1 cellular context compared by ENCODE assay signal in the genomic region with DNA sequence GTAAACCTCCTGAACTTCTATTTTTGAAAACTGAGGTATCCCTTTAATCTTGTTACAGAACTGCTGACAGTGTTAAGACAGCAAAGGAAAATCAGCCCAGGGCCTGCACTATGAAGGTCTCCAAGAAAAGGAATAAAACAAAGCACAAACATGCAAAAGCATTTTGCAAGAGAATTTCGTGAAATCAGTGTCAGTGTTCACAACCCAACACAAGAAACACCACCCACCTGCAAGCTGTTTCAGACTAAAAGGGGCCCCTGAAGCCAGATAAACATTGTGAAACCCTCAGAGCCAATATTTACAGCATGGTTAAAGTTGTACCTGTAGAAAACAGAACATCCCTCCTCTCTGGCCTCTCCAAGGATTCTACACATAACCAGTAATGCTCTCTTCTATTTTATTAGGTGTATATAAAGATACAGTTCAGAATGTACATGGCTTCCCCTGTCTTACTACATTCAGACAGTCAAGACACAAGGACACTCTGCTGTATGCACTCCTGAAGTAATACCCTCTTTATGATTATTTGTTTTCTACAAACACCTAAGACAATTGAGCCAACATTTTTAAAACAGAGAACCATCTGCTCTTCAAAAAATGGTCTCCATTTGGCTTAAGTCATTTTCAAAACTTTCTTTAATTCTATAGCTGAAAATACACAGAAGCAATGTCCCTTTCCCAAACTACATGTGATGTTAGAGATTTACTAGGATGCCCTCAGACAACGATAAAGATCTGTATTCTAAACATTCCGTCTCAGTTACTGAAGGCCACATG.
TF ChIP-seq lines count a peak whose summit lies in the region.

No MANE protein-coding gene starts in this region.

TF ChIP-seq in HepG2, 621 proteins besides CTCF, POLR2A, EP300 and RAD21 (continued from another document and continues in another):
- TF ChIP-seq ZNF407 (CRISPR knock-in tag; IDR thresholded peaks at IDR 0.05; ENCODE audit: not compliant biosample characterization) (no peak), ZNF264 (CRISPR knock-in tag; IDR thresholded peaks at IDR 0.05) (peak; percentile 92), ELF1 (CRISPR knock-in tag; IDR thresholded peaks at IDR 0.05) (peak; percentile 55; the same call in 1 of the 2 replicates), NAIF1 (CRISPR knock-in tag; IDR thresholded peaks at IDR 0.05; ENCODE audit: borderline replicate concordance) (no peak), SOX6 (IDR thresholded peaks at IDR 0.05) (no peak), SOX6 (CRISPR knock-in tag; IDR thresholded peaks at IDR 0.05) (peak; percentile 98), TCF7 (IDR thresholded peaks at IDR 0.05; ENCODE audit: low read depth) (peak; percentile 93), MBNL3 (CRISPR knock-in tag; conservative IDR thresholded peaks at IDR 0.05) (no peak), HHEX (CRISPR knock-in tag; IDR thresholded peaks at IDR 0.05) (peak; percentile 71), ATAD3A (CRISPR knock-in tag; IDR thresholded peaks at IDR 0.05) (no peak), MTF2 (CRISPR knock-in tag; IDR thresholded peaks at IDR 0.05; ENCODE audit: borderline replicate concordance) (no peak), SUZ12 (IDR thresholded peaks at IDR 0.05; ENCODE audit: low read depth, low read length) (no peak), ZNF343 (CRISPR knock-in tag; IDR thresholded peaks at IDR 0.05) (no peak), ZNF260 (CRISPR knock-in tag; IDR thresholded peaks at IDR 0.05; ENCODE audit: borderline replicate concordance, low read depth) (no peak), SP1 (IDR thresholded peaks at IDR 0.05) (no peak), SP1 (CRISPR knock-in tag; IDR thresholded peaks at IDR 0.05) (0 out of 2 replicates have a peak, but pooled peaks have one; percentile 28), ZNF781 (CRISPR knock-in tag; IDR thresholded peaks at IDR 0.05; ENCODE audit: borderline replicate concordance, not compliant biosample characterization) (peak; percentile 68), ATF6 (CRISPR knock-in tag; conservative IDR thresholded peaks at IDR 0.05) (peak; percentile 74; the same call in 1 of the 2 replicates), ZMYM4 (CRISPR knock-in tag; IDR thresholded peaks at IDR 0.05) (peak; percentile 96)
- TF ChIP-seq, protein P1, sequence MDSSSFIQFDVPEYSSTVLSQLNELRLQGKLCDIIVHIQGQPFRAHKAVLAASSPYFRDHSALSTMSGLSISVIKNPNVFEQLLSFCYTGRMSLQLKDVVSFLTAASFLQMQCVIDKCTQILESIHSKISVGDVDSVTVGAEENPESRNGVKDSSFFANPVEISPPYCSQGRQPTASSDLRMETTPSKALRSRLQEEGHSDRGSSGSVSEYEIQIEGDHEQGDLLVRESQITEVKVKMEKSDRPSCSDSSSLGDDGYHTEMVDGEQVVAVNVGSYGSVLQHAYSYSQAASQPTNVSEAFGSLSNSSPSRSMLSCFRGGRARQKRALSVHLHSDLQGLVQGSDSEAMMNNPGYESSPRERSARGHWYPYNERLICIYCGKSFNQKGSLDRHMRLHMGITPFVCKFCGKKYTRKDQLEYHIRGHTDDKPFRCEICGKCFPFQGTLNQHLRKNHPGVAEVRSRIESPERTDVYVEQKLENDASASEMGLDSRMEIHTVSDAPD (CRISPR knock-in tag; IDR thresholded peaks at IDR 0.05), result peak; percentile 95
- TF ChIP-seq, protein P2, sequence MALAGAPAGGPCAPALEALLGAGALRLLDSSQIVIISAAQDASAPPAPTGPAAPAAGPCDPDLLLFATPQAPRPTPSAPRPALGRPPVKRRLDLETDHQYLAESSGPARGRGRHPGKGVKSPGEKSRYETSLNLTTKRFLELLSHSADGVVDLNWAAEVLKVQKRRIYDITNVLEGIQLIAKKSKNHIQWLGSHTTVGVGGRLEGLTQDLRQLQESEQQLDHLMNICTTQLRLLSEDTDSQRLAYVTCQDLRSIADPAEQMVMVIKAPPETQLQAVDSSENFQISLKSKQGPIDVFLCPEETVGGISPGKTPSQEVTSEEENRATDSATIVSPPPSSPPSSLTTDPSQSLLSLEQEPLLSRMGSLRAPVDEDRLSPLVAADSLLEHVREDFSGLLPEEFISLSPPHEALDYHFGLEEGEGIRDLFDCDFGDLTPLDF (CRISPR knock-in tag; IDR thresholded peaks at IDR 0.05), result peak; percentile 63; the same call in 1 of the 2 replicates
- TF ChIP-seq, protein P3, sequence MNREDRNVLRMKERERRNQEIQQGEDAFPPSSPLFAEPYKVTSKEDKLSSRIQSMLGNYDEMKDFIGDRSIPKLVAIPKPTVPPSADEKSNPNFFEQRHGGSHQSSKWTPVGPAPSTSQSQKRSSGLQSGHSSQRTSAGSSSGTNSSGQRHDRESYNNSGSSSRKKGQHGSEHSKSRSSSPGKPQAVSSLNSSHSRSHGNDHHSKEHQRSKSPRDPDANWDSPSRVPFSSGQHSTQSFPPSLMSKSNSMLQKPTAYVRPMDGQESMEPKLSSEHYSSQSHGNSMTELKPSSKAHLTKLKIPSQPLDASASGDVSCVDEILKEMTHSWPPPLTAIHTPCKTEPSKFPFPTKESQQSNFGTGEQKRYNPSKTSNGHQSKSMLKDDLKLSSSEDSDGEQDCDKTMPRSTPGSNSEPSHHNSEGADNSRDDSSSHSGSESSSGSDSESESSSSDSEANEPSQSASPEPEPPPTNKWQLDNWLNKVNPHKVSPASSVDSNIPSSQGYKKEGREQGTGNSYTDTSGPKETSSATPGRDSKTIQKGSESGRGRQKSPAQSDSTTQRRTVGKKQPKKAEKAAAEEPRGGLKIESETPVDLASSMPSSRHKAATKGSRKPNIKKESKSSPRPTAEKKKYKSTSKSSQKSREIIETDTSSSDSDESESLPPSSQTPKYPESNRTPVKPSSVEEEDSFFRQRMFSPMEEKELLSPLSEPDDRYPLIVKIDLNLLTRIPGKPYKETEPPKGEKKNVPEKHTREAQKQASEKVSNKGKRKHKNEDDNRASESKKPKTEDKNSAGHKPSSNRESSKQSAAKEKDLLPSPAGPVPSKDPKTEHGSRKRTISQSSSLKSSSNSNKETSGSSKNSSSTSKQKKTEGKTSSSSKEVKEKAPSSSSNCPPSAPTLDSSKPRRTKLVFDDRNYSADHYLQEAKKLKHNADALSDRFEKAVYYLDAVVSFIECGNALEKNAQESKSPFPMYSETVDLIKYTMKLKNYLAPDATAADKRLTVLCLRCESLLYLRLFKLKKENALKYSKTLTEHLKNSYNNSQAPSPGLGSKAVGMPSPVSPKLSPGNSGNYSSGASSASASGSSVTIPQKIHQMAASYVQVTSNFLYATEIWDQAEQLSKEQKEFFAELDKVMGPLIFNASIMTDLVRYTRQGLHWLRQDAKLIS (CRISPR knock-in tag; IDR thresholded peaks at IDR 0.05), result peak; percentile 80; the same call in 1 of the 2 replicates
- TF ChIP-seq, protein P4, sequence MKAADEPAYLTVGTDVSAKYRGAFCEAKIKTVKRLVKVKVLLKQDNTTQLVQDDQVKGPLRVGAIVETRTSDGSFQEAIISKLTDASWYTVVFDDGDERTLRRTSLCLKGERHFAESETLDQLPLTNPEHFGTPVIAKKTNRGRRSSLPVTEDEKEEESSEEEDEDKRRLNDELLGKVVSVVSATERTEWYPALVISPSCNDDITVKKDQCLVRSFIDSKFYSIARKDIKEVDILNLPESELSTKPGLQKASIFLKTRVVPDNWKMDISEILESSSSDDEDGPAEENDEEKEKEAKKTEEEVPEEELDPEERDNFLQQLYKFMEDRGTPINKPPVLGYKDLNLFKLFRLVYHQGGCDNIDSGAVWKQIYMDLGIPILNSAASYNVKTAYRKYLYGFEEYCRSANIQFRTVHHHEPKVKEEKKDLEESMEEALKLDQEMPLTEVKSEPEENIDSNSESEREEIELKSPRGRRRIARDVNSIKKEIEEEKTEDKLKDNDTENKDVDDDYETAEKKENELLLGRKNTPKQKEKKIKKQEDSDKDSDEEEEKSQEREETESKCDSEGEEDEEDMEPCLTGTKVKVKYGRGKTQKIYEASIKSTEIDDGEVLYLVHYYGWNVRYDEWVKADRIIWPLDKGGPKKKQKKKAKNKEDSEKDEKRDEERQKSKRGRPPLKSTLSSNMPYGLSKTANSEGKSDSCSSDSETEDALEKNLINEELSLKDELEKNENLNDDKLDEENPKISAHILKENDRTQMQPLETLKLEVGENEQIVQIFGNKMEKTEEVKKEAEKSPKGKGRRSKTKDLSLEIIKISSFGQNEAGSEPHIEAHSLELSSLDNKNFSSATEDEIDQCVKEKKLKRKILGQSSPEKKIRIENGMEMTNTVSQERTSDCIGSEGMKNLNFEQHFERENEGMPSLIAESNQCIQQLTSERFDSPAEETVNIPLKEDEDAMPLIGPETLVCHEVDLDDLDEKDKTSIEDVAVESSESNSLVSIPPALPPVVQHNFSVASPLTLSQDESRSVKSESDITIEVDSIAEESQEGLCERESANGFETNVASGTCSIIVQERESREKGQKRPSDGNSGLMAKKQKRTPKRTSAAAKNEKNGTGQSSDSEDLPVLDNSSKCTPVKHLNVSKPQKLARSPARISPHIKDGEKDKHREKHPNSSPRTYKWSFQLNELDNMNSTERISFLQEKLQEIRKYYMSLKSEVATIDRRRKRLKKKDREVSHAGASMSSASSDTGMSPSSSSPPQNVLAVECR (CRISPR knock-in tag; IDR thresholded peaks at IDR 0.05; ENCODE audit: borderline replicate concordance), result peak; percentile 69; the same call in 1 of the 2 replicates
- TF ChIP-seq, protein P5, sequence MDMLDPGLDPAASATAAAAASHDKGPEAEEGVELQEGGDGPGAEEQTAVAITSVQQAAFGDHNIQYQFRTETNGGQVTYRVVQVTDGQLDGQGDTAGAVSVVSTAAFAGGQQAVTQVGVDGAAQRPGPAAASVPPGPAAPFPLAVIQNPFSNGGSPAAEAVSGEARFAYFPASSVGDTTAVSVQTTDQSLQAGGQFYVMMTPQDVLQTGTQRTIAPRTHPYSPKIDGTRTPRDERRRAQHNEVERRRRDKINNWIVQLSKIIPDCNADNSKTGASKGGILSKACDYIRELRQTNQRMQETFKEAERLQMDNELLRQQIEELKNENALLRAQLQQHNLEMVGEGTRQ (IDR thresholded peaks at IDR 0.05; ENCODE audit: low read depth, low read length), result no peak
- TF ChIP-seq, protein P5 (CRISPR knock-in tag; IDR thresholded peaks at IDR 0.05; ENCODE audit: borderline replicate concordance), result no peak
